8 cellular contexts compared by ENCODE assay signal in the genomic region with DNA sequence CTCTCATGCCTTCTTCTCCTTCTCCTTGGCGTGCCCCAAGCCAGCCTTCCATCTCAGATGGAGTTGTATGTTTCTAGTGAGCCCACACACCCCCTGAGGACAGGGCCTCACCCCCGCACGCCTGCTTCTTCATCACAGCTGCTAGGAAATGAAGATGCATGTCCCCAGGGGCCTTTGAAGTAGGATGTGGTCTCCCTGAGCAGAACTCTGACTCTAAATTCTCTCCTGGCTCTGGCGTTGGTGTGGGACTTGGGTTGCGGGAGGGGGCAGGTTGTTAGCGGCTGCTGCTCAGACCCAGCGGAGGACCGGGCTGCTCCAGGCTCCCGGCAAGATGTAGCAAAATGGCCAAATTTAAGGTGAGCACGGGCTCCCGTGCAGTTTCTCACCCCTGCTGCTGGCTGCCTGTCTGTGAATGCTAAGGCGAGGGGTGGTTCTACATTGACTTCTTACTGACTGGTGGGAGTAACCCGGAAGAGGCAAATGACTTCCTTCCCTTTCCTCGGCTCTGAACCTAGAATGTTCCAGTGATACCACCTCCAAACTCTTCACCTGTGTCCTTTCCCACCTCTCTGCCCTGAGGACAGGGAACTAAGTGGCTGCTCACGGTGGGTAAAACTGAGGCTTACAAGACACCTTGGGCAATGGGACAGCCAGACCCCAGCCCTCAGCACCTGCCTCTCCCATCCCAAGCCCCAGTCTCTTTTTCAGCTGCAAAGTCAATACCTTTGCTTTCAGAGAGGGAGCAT. TPM values are rescaled to one million over a fixed set of nuclear protein-coding genes. Genes with fewer than 3 reads are reported as not detected.
DNase-seq lines count a peak whose midpoint lies in the region; ATAC-seq and TF ChIP-seq lines count a peak whose summit lies in the region.

No MANE protein-coding gene starts in this region.

- H3K4me1 Mint-ChIP-seq in CD14-positive monocyte (peaks cover 8% of the 10 kb centered on the region), naive B cell (peaks cover 14 to 21% (median 15%) of the 10 kb centered on the region in 3 donors)
- H3K4me1 Mint-ChIP-seq in activated T-cell treated with anti-CD3 and anti-CD28 coated beads, Interleukin-2, amount 50 U/mL, for 4 hours (ENCODE audit: low read depth), result peaks cover 55% of the 10 kb centered on the region

- H3K27ac Mint-ChIP-seq in CD14-positive monocyte (peak overlapping the region in 2 of 7 donors; percentile 47 to 67), naive B cell (peak overlapping the region; percentile 44 to 93 (median 86))

- intact Hi-C loops in CD14-positive monocyte (cut with micrococcal nuclease), result no loop called here

- H3K36me3 Mint-ChIP-seq in CD14-positive monocyte (no peaks in the 10 kb centered on the region), naive B cell (no peaks in the 10 kb centered on the region)
- H3K36me3 Mint-ChIP-seq in activated T-cell treated with anti-CD3 and anti-CD28 coated beads, Interleukin-2, amount 50 U/mL, for 4 hours (ENCODE audit: insufficient read depth), result no peaks in the 10 kb centered on the region

- peaks cover 2 to 12% (median 5%) of the 10 kb centered on the region in 3 donors for H3K27me3 Mint-ChIP-seq in CD14-positive monocyte (ENCODE audit: low read depth in 3 of 3)
- no peaks in the 10 kb centered on the region for H3K27me3 Mint-ChIP-seq in activated T-cell treated with anti-CD3 and anti-CD28 coated beads, Interleukin-2, amount 50 U/mL, for 4 hours (ENCODE audit: low read depth)
- no peaks in the 10 kb centered on the region for H3K27me3 Mint-ChIP-seq in naive B cell

- peak; percentile 15 for DNase-seq in CD14-positive monocyte (ENCODE audit: low spot score)
- peak; percentile 40 for DNase-seq in activated T-cell treated with anti-CD3 and anti-CD28 coated beads, Interleukin-2, amount 50 U/mL, for 4 hours
- DNase-seq in naive B cell, result peak; percentile 40
- no peak for DNase-seq in activated gamma-delta T cell treated with Interleukin-2 at 50 U/mL for 16 hours
- DNase-seq in dermis blood vessel endothelial cell, result no peak
- DNase-seq in 8988T, result no peak

- ATAC-seq in HG02884 (IDR thresholded peaks at IDR 0.05; ENCODE audit: unreplicated experiment) (peak; percentile 71), naive B cell (ENCODE audit: low read depth in 2 of 2) (peak; percentile 85 to 87), GM19397 (IDR thresholded peaks at IDR 0.05; ENCODE audit: unreplicated experiment) (no peak)
- peak; percentile 61 to 69 for ATAC-seq in activated T-cell treated with anti-CD3 and anti-CD28 coated beads, Interleukin-2, amount 50 U/mL, for 4 hours

- H3K4me3 Mint-ChIP-seq in CD14-positive monocyte, result peak overlapping the region in 1 of 2 donors; percentile 26
- peak overlapping the region; percentile 72 for H3K4me3 Mint-ChIP-seq in activated T-cell treated with anti-CD3 and anti-CD28 coated beads, Interleukin-2, amount 50 U/mL, for 4 hours
- H3K4me3 Mint-ChIP-seq in naive B cell, result peak overlapping the region in 7 of 8 donors; percentile 76 to 91 (median 87)

- TF ChIP-seq CTCF in CD14-positive monocyte (IDR thresholded peaks at IDR 0.05), result no peak

- H3K9me3 Mint-ChIP-seq in CD14-positive monocyte (peaks cover 0 to 1% (median 0%) of the 10 kb centered on the region in 7 donors), naive B cell (peaks cover 0 to 2% (median 0%) of the 10 kb centered on the region in 7 donors)
- H3K9me3 Mint-ChIP-seq in activated T-cell treated with anti-CD3 and anti-CD28 coated beads, Interleukin-2, amount 50 U/mL, for 4 hours, result no peaks in the 10 kb centered on the region

RNA-seq across cellular contexts. Expression of a gene that starts 8.8 kb away (rescaled TPM):
- 1 to 10 TPM in 1 of 2 donors, under 1 TPM in 1; 0.82 to 1.6 TPM for polyA plus RNA-seq in CD14-positive monocyte
- 10 to 100 TPM; 22.9 to 27.8 (median 24.2) TPM for total RNA-seq in activated T-cell treated with anti-CD3 and anti-CD28 coated beads, Interleukin-2, amount 50 U/mL, for 4 hours
- 1 to 10 TPM; 2.4 to 9.5 (median 4.7) TPM for polyA plus RNA-seq in naive B cell (ENCODE audit: low read depth in 6 of 6)
- 29.6 and 34.7 TPM in 2 replicates for total RNA-seq in dermis blood vessel endothelial cell

Comparison
In these comparisons a context has a peak if more than half of its experiments do, and no peak if none do; other contexts are left out.
1. DNase-seq: peak in CD14-positive monocyte (single experiment), activated T-cell treated with anti-CD3 and anti-CD28 coated beads, Interleukin-2, amount 50 U/mL, for 4 hours (single experiment) and naive B cell (single experiment); none in activated gamma-delta T cell treated with Interleukin-2 at 50 U/mL for 16 hours (single experiment), dermis blood vessel endothelial cell (single experiment) and 8988T (single experiment).